In genomic region chr6:95578106-95578410, GRCh38 we compare ENCODE assay signal across 8 cellular contexts. TPM values are rescaled to one million over a fixed set of nuclear protein-coding genes. Genes with fewer than 3 reads are reported as not detected.
DNase-seq lines count a peak whose midpoint lies in the region; ATAC-seq and TF ChIP-seq lines count a peak whose summit lies in the region.

No MANE protein-coding gene starts in this region.

- ATAC-seq in GM21723 (IDR thresholded peaks at IDR 0.05; ENCODE audit: unreplicated experiment) (peak; percentile 21), lower lobe of right lung (peak in 1 of 2 donors; percentile 45)

- H3K4me1 ChIP-seq in breast epithelium: peaks cover 0 to 11% of the 10 kb centered on the region in 2 donors
- peaks cover 35% of the 10 kb centered on the region for H3K4me1 ChIP-seq in lower lobe of right lung
- no peaks in the 10 kb centered on the region for H3K4me1 ChIP-seq in uterus

- peaks cover 8% of the 10 kb centered on the region for H3K9me3 ChIP-seq in KOPT-K1 (ENCODE audit: insufficient read depth, low read length, poor library complexity, severe bottlenecking)
- H3K9me3 ChIP-seq in breast epithelium: no peaks in the 10 kb centered on the region
- H3K9me3 ChIP-seq in lower lobe of right lung: no peaks in the 10 kb centered on the region
- no peaks in the 10 kb centered on the region for H3K9me3 ChIP-seq in uterus

- H3K36me3 ChIP-seq in KOPT-K1 (ENCODE audit: insufficient read depth, low read length): peaks cover 13% of the 10 kb centered on the region
- H3K36me3 ChIP-seq in breast epithelium: no peaks in the 10 kb centered on the region
- H3K36me3 ChIP-seq in lower lobe of right lung: no peaks in the 10 kb centered on the region
- H3K36me3 ChIP-seq in uterus: no peaks in the 10 kb centered on the region

- H3K4me3 ChIP-seq in breast epithelium: peak overlapping the region; percentile 65 to 84 (median 81)
- H3K4me3 ChIP-seq in lower lobe of right lung: peak overlapping the region; percentile 83
- H3K4me3 ChIP-seq in uterus: peak overlapping the region; percentile 62 to 76

- intact Hi-C loops in breast epithelium (cut with DNase I; ENCODE audit: low total_unique reads) (no loop called here), lower lobe of right lung (cut with DNase I) (no loop called here), uterus (cut with DNase I; ENCODE audit: low total_unique reads) (no loop called here)

- TF ChIP-seq CTCF in breast epithelium (IDR thresholded peaks at IDR 0.05) (no peak), lower lobe of right lung (IDR thresholded peaks at IDR 0.05) (no peak), uterus (IDR thresholded peaks at IDR 0.05) (no peak)

- H3K27ac ChIP-seq in KOPT-K1 (ENCODE audit: low read depth, low read length, poor library complexity, severe bottlenecking) (peak overlapping the region; percentile 89), breast epithelium (peak overlapping the region; percentile 94 to 95), lower lobe of right lung (peak overlapping the region; percentile 91), uterus (peak overlapping the region; percentile 89 to 95)

- no peaks in the 10 kb centered on the region for H3K27me3 ChIP-seq in breast epithelium
- no peaks in the 10 kb centered on the region for H3K27me3 ChIP-seq in lower lobe of right lung (ENCODE audit: low read depth)
- H3K27me3 ChIP-seq in uterus: no peaks in the 10 kb centered on the region

- DNase-seq in DMS79 treated with DMSO at 0.1 percent for 48 hours (lab: John Stamatoyannopoulos, UW) (peak; percentile 43), DMS79 (lab: John Stamatoyannopoulos, UW) (no peak), breast epithelium (ENCODE audit: low spot score in 2 of 2) (no peak), lower lobe of right lung (no peak), uterus (no peak), SHP77 treated with DMSO at 0.1 percent for 48 hours (lab: John Stamatoyannopoulos, UW) (no peak)

- TF ChIP-seq POLR2A in breast epithelium (IDR thresholded peaks at IDR 0.05) (no peak), uterus (IDR thresholded peaks at IDR 0.05) (no peak)

RNA-seq across cellular contexts. Expression of gene MANEA, which starts 0.7 kb away (rescaled TPM):
- total RNA-seq in breast epithelium: 10 to 100 TPM; 12.1 to 21.8 (median 14.7) TPM
- 13.5 TPM for total RNA-seq in lower lobe of right lung
- total RNA-seq in uterus: 10 to 100 TPM in 2 of 4 donors, 1 to 10 TPM in 2; 7.4 to 30.5 (median 10.7) TPM
